ENCODE assay signal across 2 cellular contexts in the genomic region with DNA sequence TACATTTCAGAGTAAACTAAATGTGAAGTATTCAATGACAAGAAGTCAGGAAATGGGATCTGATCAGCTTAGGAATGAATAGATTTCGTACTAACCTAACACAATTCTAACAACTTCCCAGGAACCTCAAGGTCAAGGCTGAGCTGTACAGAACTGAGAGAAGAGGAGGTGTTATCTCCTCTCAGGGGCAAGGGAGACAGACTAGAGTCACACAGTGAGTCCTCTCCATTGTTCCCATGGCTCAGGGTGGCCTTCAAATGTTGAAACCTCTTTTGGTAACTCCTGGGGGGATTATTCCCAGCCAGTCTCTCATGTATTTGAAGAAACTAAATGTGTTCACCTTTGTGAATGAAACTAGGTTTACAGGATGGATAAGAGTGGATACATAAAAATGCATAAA.
TF ChIP-seq lines count a peak whose summit lies in the region.

No MANE protein-coding gene starts in this region.

TF ChIP-seq in HepG2, 621 proteins besides CTCF, POLR2A, EP300 and RAD21:
- TF ChIP-seq SOX13 (IDR thresholded peaks at IDR 0.05) (no peak), SOX13 (CRISPR knock-in tag; conservative IDR thresholded peaks at IDR 0.05 in 1 of 2, IDR thresholded peaks at IDR 0.05 in 1 of 2) (peak in 1 of 2 experiments; percentile 58; a peak in 2 of 4 replicates), ZSCAN21 (CRISPR knock-in tag; IDR thresholded peaks at IDR 0.05; ENCODE audit: borderline replicate concordance) (no peak), ZNF136 (CRISPR knock-in tag; IDR thresholded peaks at IDR 0.05; ENCODE audit: low read depth) (no peak), MXD1 (CRISPR knock-in tag; IDR thresholded peaks at IDR 0.05) (no peak), ZBTB42 (CRISPR knock-in tag; IDR thresholded peaks at IDR 0.05) (no peak), HNF1B (CRISPR knock-in tag; IDR thresholded peaks at IDR 0.05) (no peak), ARID5B (CRISPR knock-in tag; IDR thresholded peaks at IDR 0.05) (peak; percentile 51; the same call in 1 of the 2 replicates), MIER3 (CRISPR knock-in tag; IDR thresholded peaks at IDR 0.05; ENCODE audit: borderline replicate concordance) (no peak), SAFB2 (CRISPR knock-in tag; IDR thresholded peaks at IDR 0.05; ENCODE audit: borderline replicate concordance, low read depth) (no peak), BCL6 (CRISPR knock-in tag; IDR thresholded peaks at IDR 0.05) (0 out of 2 replicates have a peak, but pooled peaks have one; percentile 32), NCOA2 (CRISPR knock-in tag; IDR thresholded peaks at IDR 0.05) (peak; percentile 29; the same call in 1 of the 2 replicates)
- TF ChIP-seq, protein P1, sequence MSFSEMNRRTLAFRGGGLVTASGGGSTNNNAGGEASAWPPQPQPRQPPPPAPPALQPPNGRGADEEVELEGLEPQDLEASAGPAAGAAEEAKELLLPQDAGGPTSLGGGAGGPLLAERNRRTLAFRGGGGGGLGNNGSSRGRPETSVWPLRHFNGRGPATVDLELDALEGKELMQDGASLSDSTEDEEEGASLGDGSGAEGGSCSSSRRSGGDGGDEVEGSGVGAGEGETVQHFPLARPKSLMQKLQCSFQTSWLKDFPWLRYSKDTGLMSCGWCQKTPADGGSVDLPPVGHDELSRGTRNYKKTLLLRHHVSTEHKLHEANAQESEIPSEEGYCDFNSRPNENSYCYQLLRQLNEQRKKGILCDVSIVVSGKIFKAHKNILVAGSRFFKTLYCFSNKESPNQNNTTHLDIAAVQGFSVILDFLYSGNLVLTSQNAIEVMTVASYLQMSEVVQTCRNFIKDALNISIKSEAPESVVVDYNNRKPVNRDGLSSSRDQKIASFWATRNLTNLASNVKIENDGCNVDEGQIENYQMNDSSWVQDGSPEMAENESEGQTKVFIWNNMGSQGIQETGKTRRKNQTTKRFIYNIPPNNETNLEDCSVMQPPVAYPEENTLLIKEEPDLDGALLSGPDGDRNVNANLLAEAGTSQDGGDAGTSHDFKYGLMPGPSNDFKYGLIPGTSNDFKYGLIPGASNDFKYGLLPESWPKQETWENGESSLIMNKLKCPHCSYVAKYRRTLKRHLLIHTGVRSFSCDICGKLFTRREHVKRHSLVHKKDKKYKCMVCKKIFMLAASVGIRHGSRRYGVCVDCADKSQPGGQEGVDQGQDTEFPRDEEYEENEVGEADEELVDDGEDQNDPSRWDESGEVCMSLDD (CRISPR knock-in tag; IDR thresholded peaks at IDR 0.05; ENCODE audit: borderline replicate concordance) = no peak

TF ChIP-seq in IMR-90, 13 proteins besides CTCF, POLR2A, EP300 and RAD21:
- TF ChIP-seq CEBPB (IDR thresholded peaks at IDR 0.05; ENCODE audit: low read depth, low read length) = no peak
- TF ChIP-seq MXI1 (IDR thresholded peaks at IDR 0.05; ENCODE audit: borderline replicate concordance, low read depth, low read length) = no peak
- no peak for TF ChIP-seq RFX5 (IDR thresholded peaks at IDR 0.05; ENCODE audit: low read depth, low read length)
- no peak for TF ChIP-seq NFE2L2 (IDR thresholded peaks at IDR 0.05; ENCODE audit: low read depth, low read length)
- TF ChIP-seq USF2 (IDR thresholded peaks at IDR 0.05; ENCODE audit: low read depth, low read length) = no peak
- TF ChIP-seq ELK1 (IDR thresholded peaks at IDR 0.05; ENCODE audit: borderline replicate concordance, low read depth, low read length) = no peak
